18 cellular contexts compared by ENCODE assay signal in genomic region chr17:39703913-39704312, GRCh38. TPM values are rescaled to one million over a fixed set of nuclear protein-coding genes. Genes with fewer than 3 reads are reported as not detected.
DNase-seq lines count a peak whose midpoint lies in the region; ATAC-seq, FAIRE-seq and TF ChIP-seq lines count a peak whose summit lies in the region.
"Had no signal": no experiment of that assay in that cellular context is flagged by ENCODE, and none has a peak within 500 bp of the region (broad histone marks: within the 10 kb centered on the region; RNA-seq: fewer than 3 reads in every experiment).

No MANE protein-coding gene starts in this region.

- no peak overlapping the region for H3K4me2 ChIP-seq in K562 (ENCODE audit: insufficient read depth, low read length)

- CTCF ChIA-PET in K562 (lab: Yijun Ruan, JAX; ENCODE audit: low intra/inter-chr PET ratio) = no interaction called here

- H3K27me3 Mint-ChIP-seq in chondrocyte (ENCODE audit: low read depth) = no peaks in the 10 kb centered on the region

- no peak overlapping the region for H3K9ac ChIP-seq in HUES64 (ENCODE audit: low read depth, low read length)
- no peak overlapping the region; a peak in 1 of 4 replicates for H3K9ac ChIP-seq in K562 (ENCODE audit: insufficient read depth in 1 of 2, low read depth in 2 of 2, low read length in 2 of 2)
- no peak overlapping the region for H3K9ac ChIP-seq in mucosa of rectum (ENCODE audit: low read depth in 1 of 2, low read length in 2 of 2)

- no peak for FAIRE-seq in K562 (lab: Jason Lieb, UNC)
- FAIRE-seq: endometrium, RCC 7860 had no signal

- H2AFZ ChIP-seq in K562 (ENCODE audit: low read depth, low read length) = no peak overlapping the region

- ATAC-seq in K562 (no peak), HG03159 (IDR thresholded peaks at IDR 0.05; ENCODE audit: unreplicated experiment) (no peak)

- peaks cover 4% of the 10 kb centered on the region for H3K36me3 Mint-ChIP-seq in chondrocyte (ENCODE audit: low read depth)
- H3K36me3 Mint-ChIP-seq: activated CD4-positive, alpha-beta memory T cell treated with anti-CD3 and anti-CD28 coated beads for 36 hours had no signal

- H3K27me3 ChIP-seq in HUES64 (ENCODE audit: insufficient read depth, low read length) (no peaks in the 10 kb centered on the region), K562 (ENCODE audit: control insufficient read depth in 2 of 2, insufficient read depth in 2 of 2, low read length in 2 of 2) (no peaks in the 10 kb centered on the region; a peak in 1 of 5 replicates), mucosa of rectum (ENCODE audit: control insufficient read depth in 2 of 2, insufficient read depth in 2 of 2, low read length in 2 of 2) (no peaks in the 10 kb centered on the region), tibial nerve (no peaks in the 10 kb centered on the region)

- in situ Hi-C loops in K562 (cut with MboI) = no loop called here

- H3K79me2 ChIP-seq in K562 (ENCODE audit: control insufficient read depth, insufficient read depth, low read length) = no peaks in the 10 kb centered on the region

- TF ChIP-seq EP300 in K562 (IDR thresholded peaks at IDR 0.05; ENCODE audit: low read length) (no peak), tibial nerve (IDR thresholded peaks at IDR 0.05) (no peak)

- no TSS peak for BruUV-seq in K562 (replicated peaks; lab: Mats Ljungman, UMichigan)

- intact Hi-C loops in K562 (cut with micrococcal nuclease) = no loop called here

- H4K20me1 ChIP-seq in K562 (replicated peaks; ENCODE audit: control insufficient read depth, insufficient read depth, low read length) = no peaks in the 10 kb centered on the region; the same call in 1 of the 2 replicates

- POLR2A ChIA-PET in K562 (lab: Yijun Ruan, JAX) = interaction anchor here (0.6 to 2.0 kb wide), 3 partner anchors 15 to 141 kb away, joined by 3 to 10 read pairs (median 3); partner anchors contain the start of gene PGAP3

- H3K36me3 ChIP-seq in HUES64 (ENCODE audit: insufficient read depth, low read length) (peaks cover 34% of the 10 kb centered on the region), K562 (ENCODE audit: control insufficient read depth, insufficient read depth, low read length) (no peaks in the 10 kb centered on the region), mucosa of rectum (ENCODE audit: control insufficient read depth in 2 of 2, insufficient read depth in 2 of 2, low read length in 2 of 2) (peaks cover 14 to 16% of the 10 kb centered on the region in 2 donors), tibial nerve (peaks cover 0 to 21% (median 0%) of the 10 kb centered on the region in 3 donors)

- H3K9me3 ChIP-seq in HUES64 (ENCODE audit: insufficient read depth, low read depth, low read length) (no peaks in the 10 kb centered on the region), K562 (replicated peaks; ENCODE audit: control insufficient read depth, insufficient read depth, low read depth, low read length) (no peaks in the 10 kb centered on the region), mucosa of rectum (ENCODE audit: control insufficient read depth in 2 of 2, low read length in 2 of 2) (no peaks in the 10 kb centered on the region), tibial nerve (no peaks in the 10 kb centered on the region)

- H3K4me3 ChIP-seq in HUES64 (ENCODE audit: low read length) (no peak overlapping the region), K562 (no peak overlapping the region), mucosa of rectum (ENCODE audit: low read length in 2 of 2) (no peak overlapping the region), tibial nerve (no peak overlapping the region)
- H3K4me3 ChIP-seq: skin epidermis had no signal

- TF ChIP-seq RAD21 in K562 (CRISPR knock-in tag; conservative IDR thresholded peaks at IDR 0.05 in 1 of 2, IDR thresholded peaks at IDR 0.05 in 1 of 2) = no peak

- peaks cover 49% of the 10 kb centered on the region for H3K4me1 Mint-ChIP-seq in chondrocyte (ENCODE audit: low read depth)

- H3K27ac ChIP-seq in HUES64 (ENCODE audit: low read depth, low read length) (peak overlapping the region; percentile 33; the same call in 1 of the 2 replicates), K562 (ENCODE audit: extremely low read depth, low read depth, low read length) (no peak overlapping the region), mucosa of rectum (ENCODE audit: low read depth in 2 of 2, low read length in 2 of 2) (peak overlapping the region; percentile 49 to 95), tibial nerve (peak overlapping the region; percentile 53 to 97 (median 89))

- H3K4me1 ChIP-seq in HUES64 (ENCODE audit: insufficient read depth, low read length) = peaks cover 36% of the 10 kb centered on the region
- H3K4me1 ChIP-seq in K562 (replicated peaks in 1 of 2; ENCODE audit: control insufficient read depth in 2 of 2, insufficient read depth in 2 of 2, low read length in 2 of 2) = peaks cover 0 to 26% of the 10 kb centered on the region in 2 experiments; a peak in 3 of 5 replicates
- H3K4me1 ChIP-seq in mucosa of rectum (ENCODE audit: control insufficient read depth in 2 of 2, insufficient read depth in 2 of 2, low read length in 2 of 2) = peaks cover 62 to 68% of the 10 kb centered on the region in 2 donors
- peaks cover 0 to 89% (median 60%) of the 10 kb centered on the region in 4 donors for H3K4me1 ChIP-seq in tibial nerve

- WGBS in HUES64 = 88% methylated on average over 5 of the region's 5 CpGs
- 38% methylated on average over 5 of the region's 5 CpGs for WGBS in K562 (ENCODE audit: insufficient coverage, low coverage, missing lambda C conversion rate)
- 70 to 72% methylated on average over 5 of the region's 5 CpGs for WGBS in tibial nerve, 2 donors

- H3K4me3 Mint-ChIP-seq in chondrocyte (ENCODE audit: unreplicated experiment) = no peak overlapping the region
- H3K4me3 Mint-ChIP-seq: activated CD4-positive, alpha-beta memory T cell treated with anti-CD3 and anti-CD28 coated beads for 36 hours had no signal

- DNase-seq in K562 (ENCODE audit: extremely low read depth in 1 of 4, low spot score in 3 of 4) = no peak
- DNase-seq in tibial nerve (ENCODE audit: low spot score in 2 of 2) = no peak
- DNase-seq in cerebellar cortex (ENCODE audit: low spot score) = no peak
- DNase-seq in chondrocyte (ENCODE audit: low spot score) = no peak
- DNase-seq: activated CD4-positive, alpha-beta memory T cell treated with anti-CD3 and anti-CD28 coated beads for 36 hours; activated T-cell treated with anti-CD3 and anti-CD28 coated beads, Interleukin-2, amount 50 U/mL, for 48 hours; caudate nucleus; DMS79; foreskin melanocyte; NCI-H526 treated with DMSO at 0.1 percent for 48 hours; stimulated activated naive CD4-positive, alpha-beta T cell treated with Interleukin-2 at 50 U/mL for 16 hours had no signal

- H3K9me3 Mint-ChIP-seq in chondrocyte (ENCODE audit: low read depth) = no peaks in the 10 kb centered on the region
- H3K9me3 Mint-ChIP-seq: activated CD4-positive, alpha-beta memory T cell treated with anti-CD3 and anti-CD28 coated beads for 36 hours had no signal

- no peaks in the 10 kb centered on the region for H3K9me1 ChIP-seq in K562 (ENCODE audit: control insufficient read depth, insufficient read depth, low read length)

- no peak for TF ChIP-seq POLR2A in K562 (conservative IDR thresholded peaks at IDR 0.05)
- no peak for TF ChIP-seq POLR2A in tibial nerve (IDR thresholded peaks at IDR 0.05)

- H3K27ac Mint-ChIP-seq in chondrocyte (ENCODE audit: unreplicated experiment) = no peak overlapping the region
- H3K27ac Mint-ChIP-seq: activated CD4-positive, alpha-beta memory T cell treated with anti-CD3 and anti-CD28 coated beads for 36 hours had no signal

- TF ChIP-seq CTCF in K562 (IDR thresholded peaks at IDR 0.05 in 2 of 3, conservative IDR thresholded peaks at IDR 0.05 in 1 of 3; ENCODE audit: insufficient read depth in 2 of 3, low read depth in 1 of 3, low read length in 3 of 3) = no peak
- TF ChIP-seq CTCF in tibial nerve (IDR thresholded peaks at IDR 0.05) = no peak
- TF ChIP-seq CTCF in chondrocyte (IDR thresholded peaks at IDR 0.05) = no peak

RNA-seq across cellular contexts. Expression of gene ERBB2, which starts 4.0 kb away (rescaled TPM):
- polyA plus RNA-seq in HUES64 (2013, experiment 1 of 2) = 138 TPM
- 104 TPM for polyA plus RNA-seq in HUES64 (2013, experiment 2 of 2)
- total RNA-seq in K562 (2011; cell fraction: chromatin; rRNA removed; ENCODE audit: low replicate concordance) = 14.2 and 27.1 TPM in 2 replicates
- 12.6 and 13.8 TPM in 2 replicates for total RNA-seq in K562 (2011; cell fraction: nucleolus; rRNA removed)
- 12.0 and 14.7 TPM in 2 replicates for total RNA-seq in K562 (2011; cell fraction: nucleoplasm; rRNA removed)
- total RNA-seq in K562 (2014; rRNA removed) (3.3 and 3.5 TPM in 2 replicates), K562 (2014; rRNA removed; fragmentation: Illumina TruSeq; extraction: Trizol) (2.7 and 2.8 TPM in 2 replicates), K562 (2015; rRNA removed; fragmentation: Illumina TruSeq; extraction: Trizol) (2.5 and 3.2 TPM in 2 replicates), K562 (2021) (4.6 and 5.6 TPM in 2 replicates), tibial nerve (100 to 1,000 TPM; 101 to 131 (median 114) TPM), chondrocyte (86.0 to 94.3 TPM (median 90.5 TPM) in 3 replicates)
- polyA plus RNA-seq in K562 (2011; rRNA removed) (3.2 and 4.7 TPM in 2 replicates), K562 (2014; fragmentation: Illumina TruSeq; extraction: Trizol) (3.4 and 4.2 TPM in 2 replicates), K562 (2014; fragmentation: Nextera tagmentation; extraction: Ambion mirVana) (under 1 TPM; 0.74 to 0.79 TPM), K562 (2014; rRNA removed) (4.1 and 6.3 TPM in 2 replicates)
- 2.6 and 5.3 TPM in 2 replicates for polyA plus RNA-seq in K562 (2011; cell fraction: cytosol; rRNA removed)
- 9.1 and 15.6 TPM in 2 replicates for polyA plus RNA-seq in K562 (2011; cell fraction: nucleus; rRNA removed)
- 3.2 and 6.6 TPM in 2 replicates for polyA plus RNA-seq in K562 (2012)
- polyA minus RNA-seq in K562 (2011; rRNA and poly(A)+ RNA removed) = 3.3 and 5.3 TPM in 2 replicates
- 2.5 TPM in 2 replicates for polyA minus RNA-seq in K562 (2011; cell fraction: cytosol; rRNA and poly(A)+ RNA removed)
- polyA minus RNA-seq in K562 (2011; cell fraction: nucleus; rRNA and poly(A)+ RNA removed) = 3.2 and 3.9 TPM in 2 replicates

RNA-seq across cellular contexts. Expression of gene PGAP3, which starts 16.1 kb away (rescaled TPM):
- 10.3 TPM for polyA plus RNA-seq in HUES64 (2013, experiment 1 of 2)
- 8.7 TPM for polyA plus RNA-seq in HUES64 (2013, experiment 2 of 2)
- 10.0 and 22.8 TPM in 2 replicates for total RNA-seq in K562 (2011; cell fraction: chromatin; rRNA removed; ENCODE audit: low replicate concordance)
- 19.2 and 22.0 TPM in 2 replicates for total RNA-seq in K562 (2011; cell fraction: nucleolus; rRNA removed)
- 14.4 and 20.3 TPM in 2 replicates for total RNA-seq in K562 (2011; cell fraction: nucleoplasm; rRNA removed)
- 4.5 and 5.5 TPM in 2 replicates for total RNA-seq in K562 (2014; rRNA removed)
- total RNA-seq in K562 (2014; rRNA removed; fragmentation: Illumina TruSeq; extraction: Trizol) = 2.1 and 4.0 TPM in 2 replicates
- total RNA-seq in K562 (2015; rRNA removed; fragmentation: Illumina TruSeq; extraction: Trizol) = 3.9 and 5.2 TPM in 2 replicates
- total RNA-seq in K562 (2021) = 7.5 and 9.4 TPM in 2 replicates
- 5.3 and 6.0 TPM in 2 replicates for polyA plus RNA-seq in K562 (2011; rRNA removed)
- 5.6 and 10.7 TPM in 2 replicates for polyA plus RNA-seq in K562 (2011; cell fraction: cytosol; rRNA removed)
- 18.7 and 30.5 TPM in 2 replicates for polyA plus RNA-seq in K562 (2011; cell fraction: nucleus; rRNA removed)
- 8.4 and 12.5 TPM in 2 replicates for polyA plus RNA-seq in K562 (2012)
- polyA plus RNA-seq in K562 (2014; fragmentation: Illumina TruSeq; extraction: Trizol) = 5.5 and 5.9 TPM in 2 replicates
- polyA plus RNA-seq in K562 (2014; fragmentation: Nextera tagmentation; extraction: Ambion mirVana) = under 1 TPM; 0.38 to 0.76 TPM
- polyA plus RNA-seq in K562 (2014; rRNA removed) = 5.6 and 7.1 TPM in 2 replicates
- polyA minus RNA-seq in K562 (2011; rRNA and poly(A)+ RNA removed) = 1.1 and 4.4 TPM in 2 replicates
- 2.8 and 8.3 TPM in 2 replicates for polyA minus RNA-seq in K562 (2011; cell fraction: cytosol; rRNA and poly(A)+ RNA removed)
- 2.0 and 4.3 TPM in 2 replicates for polyA minus RNA-seq in K562 (2011; cell fraction: nucleus; rRNA and poly(A)+ RNA removed)
- 10 to 100 TPM; 10.9 to 16.5 (median 15.1) TPM for total RNA-seq in tibial nerve
- total RNA-seq in chondrocyte = 20.2 to 38.1 TPM (median 24.9 TPM) in 3 replicates

RNA-seq across cellular contexts. Expression of gene MIEN1, which starts 26.4 kb away (rescaled TPM):
- polyA plus RNA-seq in HUES64 (2013, experiment 1 of 2) = 29.9 TPM
- 42.8 TPM for polyA plus RNA-seq in HUES64 (2013, experiment 2 of 2)
- total RNA-seq in K562 (2011; cell fraction: chromatin; rRNA removed; ENCODE audit: low replicate concordance) = 17.7 and 44.9 TPM in 2 replicates
- total RNA-seq in K562 (2011; cell fraction: nucleolus; rRNA removed) = 41.2 and 48.0 TPM in 2 replicates
- total RNA-seq in K562 (2011; cell fraction: nucleoplasm; rRNA removed) = 37.9 and 44.1 TPM in 2 replicates
- total RNA-seq in K562 (2014; rRNA removed) (80.6 and 95.1 TPM in 2 replicates), K562 (2014; rRNA removed; fragmentation: Illumina TruSeq; extraction: Trizol) (58.3 and 61.3 TPM in 2 replicates), K562 (2015; rRNA removed; fragmentation: Illumina TruSeq; extraction: Trizol) (66.3 and 70.2 TPM in 2 replicates), K562 (2021) (65.7 and 67.9 TPM in 2 replicates), tibial nerve (10 to 100 TPM; 29.8 to 65.3 (median 43.5) TPM), chondrocyte (45.3 to 48.5 TPM (median 46.5 TPM) in 3 replicates)
- polyA plus RNA-seq in K562 (2011; rRNA removed) (60.8 and 81.8 TPM in 2 replicates), K562 (2014; fragmentation: Illumina TruSeq; extraction: Trizol) (114 and 142 TPM in 2 replicates), K562 (2014; fragmentation: Nextera tagmentation; extraction: Ambion mirVana) (10 to 100 TPM; 70.5 to 78.9 TPM), K562 (2014; rRNA removed) (103 and 135 TPM in 2 replicates)
- polyA plus RNA-seq in K562 (2011; cell fraction: cytosol; rRNA removed) = 63.1 and 98.3 TPM in 2 replicates
- 42.4 and 82.9 TPM in 2 replicates for polyA plus RNA-seq in K562 (2011; cell fraction: nucleus; rRNA removed)
- polyA plus RNA-seq in K562 (2012) = 80.4 and 82.0 TPM in 2 replicates
- polyA minus RNA-seq in K562 (2011; rRNA and poly(A)+ RNA removed) = 14.3 and 24.3 TPM in 2 replicates
- 11.5 and 25.5 TPM in 2 replicates for polyA minus RNA-seq in K562 (2011; cell fraction: cytosol; rRNA and poly(A)+ RNA removed)
- polyA minus RNA-seq in K562 (2011; cell fraction: nucleus; rRNA and poly(A)+ RNA removed) = 19.3 and 20.3 TPM in 2 replicates

RNA-seq across cellular contexts. Expression of gene GRB7, which starts 33.8 kb away (rescaled TPM):
- 15.8 TPM for polyA plus RNA-seq in HUES64 (2013, experiment 1 of 2)
- polyA plus RNA-seq in HUES64 (2013, experiment 2 of 2) = 14.2 TPM
- total RNA-seq in K562 (2011; cell fraction: chromatin; rRNA removed; ENCODE audit: low replicate concordance) = 7.8 and 23.1 TPM in 2 replicates
- 14.2 and 16.3 TPM in 2 replicates for total RNA-seq in K562 (2011; cell fraction: nucleolus; rRNA removed)
- 10.2 and 11.2 TPM in 2 replicates for total RNA-seq in K562 (2011; cell fraction: nucleoplasm; rRNA removed)
- 5.1 and 5.9 TPM in 2 replicates for total RNA-seq in K562 (2014; rRNA removed)
- total RNA-seq in K562 (2014; rRNA removed; fragmentation: Illumina TruSeq; extraction: Trizol) = 1.9 and 2.2 TPM in 2 replicates
- total RNA-seq in K562 (2015; rRNA removed; fragmentation: Illumina TruSeq; extraction: Trizol) = 1.6 and 2.1 TPM in 2 replicates
- total RNA-seq in K562 (2021) = 5.0 and 6.0 TPM in 2 replicates
- polyA plus RNA-seq in K562 (2011; rRNA removed) = 1.6 and 2.4 TPM in 2 replicates
- 1.8 and 4.1 TPM in 2 replicates for polyA plus RNA-seq in K562 (2011; cell fraction: cytosol; rRNA removed)
- polyA plus RNA-seq in K562 (2011; cell fraction: nucleus; rRNA removed) = 7.6 and 13.2 TPM in 2 replicates
- 3.2 and 6.3 TPM in 2 replicates for polyA plus RNA-seq in K562 (2012)
- 6.2 and 6.4 TPM in 2 replicates for polyA plus RNA-seq in K562 (2014; fragmentation: Illumina TruSeq; extraction: Trizol)
- polyA plus RNA-seq in K562 (2014; fragmentation: Nextera tagmentation; extraction: Ambion mirVana) = under 1 TPM; 0.04 to 0.08 TPM
- polyA plus RNA-seq in K562 (2014; rRNA removed) = 3.0 and 4.1 TPM in 2 replicates
- polyA minus RNA-seq in K562 (2011; rRNA and poly(A)+ RNA removed) = 0.87 and 1.7 TPM in 2 replicates
- polyA minus RNA-seq in K562 (2011; cell fraction: cytosol; rRNA and poly(A)+ RNA removed) = 2.4 and 2.7 TPM in 2 replicates
- polyA minus RNA-seq in K562 (2011; cell fraction: nucleus; rRNA and poly(A)+ RNA removed) = 2.4 and 3.4 TPM in 2 replicates
- under 1 TPM in 3 of 4 donors, not detected in 1; 0.21 to 0.39 (median 0.30) TPM for total RNA-seq in tibial nerve
- total RNA-seq in chondrocyte = 0.46 to 0.68 TPM in 2 of 3 replicates, not detected in the other

RNA-seq across cellular contexts. Expression of gene PNMT, which starts 35.7 kb away (rescaled TPM):
- 2.9 TPM for polyA plus RNA-seq in HUES64 (2013, experiment 1 of 2)
- polyA plus RNA-seq in HUES64 (2013, experiment 2 of 2) = 1.9 TPM
- total RNA-seq in K562 (2011; cell fraction: chromatin; rRNA removed; ENCODE audit: low replicate concordance) = 0.81 and 8.9 TPM in 2 replicates
- total RNA-seq in K562 (2011; cell fraction: nucleolus; rRNA removed) = 7.3 and 7.9 TPM in 2 replicates
- total RNA-seq in K562 (2011; cell fraction: nucleoplasm; rRNA removed) = 6.0 and 8.4 TPM in 2 replicates
- total RNA-seq in K562 (2014; rRNA removed) = 15.8 and 18.1 TPM in 2 replicates
- total RNA-seq in K562 (2014; rRNA removed; fragmentation: Illumina TruSeq; extraction: Trizol) = 2.0 and 3.0 TPM in 2 replicates
- total RNA-seq in K562 (2015; rRNA removed; fragmentation: Illumina TruSeq; extraction: Trizol) = 9.0 and 9.6 TPM in 2 replicates
- 17.2 and 17.4 TPM in 2 replicates for total RNA-seq in K562 (2021)
- 3.3 and 5.8 TPM in 2 replicates for polyA plus RNA-seq in K562 (2011; rRNA removed)
- polyA plus RNA-seq in K562 (2011; cell fraction: cytosol; rRNA removed) = 3.3 and 24.0 TPM in 2 replicates
- polyA plus RNA-seq in K562 (2011; cell fraction: nucleus; rRNA removed) = 8.7 and 33.8 TPM in 2 replicates
- polyA plus RNA-seq in K562 (2012) = 23.3 and 34.1 TPM in 2 replicates
- 3.1 and 9.3 TPM in 2 replicates for polyA plus RNA-seq in K562 (2014; fragmentation: Illumina TruSeq; extraction: Trizol)
- 1 to 10 TPM in 1 of 2 experiments, under 1 TPM in 1; 0.55 to 1.5 TPM for polyA plus RNA-seq in K562 (2014; fragmentation: Nextera tagmentation; extraction: Ambion mirVana)
- polyA plus RNA-seq in K562 (2014; rRNA removed) = 17.8 and 20.0 TPM in 2 replicates
- polyA minus RNA-seq in K562 (2011; rRNA and poly(A)+ RNA removed) = 0.21 and 1.8 TPM in 2 replicates
- polyA minus RNA-seq in K562 (2011; cell fraction: cytosol; rRNA and poly(A)+ RNA removed) = 1.5 and 6.7 TPM in 2 replicates
- polyA minus RNA-seq in K562 (2011; cell fraction: nucleus; rRNA and poly(A)+ RNA removed) = 1.00 and 1.8 TPM in 2 replicates
- total RNA-seq in tibial nerve = 10 to 100 TPM in 3 of 4 donors, 1 to 10 TPM in 1; 2.4 to 19.6 (median 12.4) TPM
- 0.22 to 2.7 TPM (median 0.46 TPM) in 3 replicates for total RNA-seq in chondrocyte
- total RNA-seq: activated CD4-positive, alpha-beta memory T cell treated with anti-CD3 and anti-CD28 coated beads for 36 hours had no signal
- polyA plus RNA-seq: BJ had no signal
